1 cellular context compared by ENCODE assay signal in the genomic region with DNA sequence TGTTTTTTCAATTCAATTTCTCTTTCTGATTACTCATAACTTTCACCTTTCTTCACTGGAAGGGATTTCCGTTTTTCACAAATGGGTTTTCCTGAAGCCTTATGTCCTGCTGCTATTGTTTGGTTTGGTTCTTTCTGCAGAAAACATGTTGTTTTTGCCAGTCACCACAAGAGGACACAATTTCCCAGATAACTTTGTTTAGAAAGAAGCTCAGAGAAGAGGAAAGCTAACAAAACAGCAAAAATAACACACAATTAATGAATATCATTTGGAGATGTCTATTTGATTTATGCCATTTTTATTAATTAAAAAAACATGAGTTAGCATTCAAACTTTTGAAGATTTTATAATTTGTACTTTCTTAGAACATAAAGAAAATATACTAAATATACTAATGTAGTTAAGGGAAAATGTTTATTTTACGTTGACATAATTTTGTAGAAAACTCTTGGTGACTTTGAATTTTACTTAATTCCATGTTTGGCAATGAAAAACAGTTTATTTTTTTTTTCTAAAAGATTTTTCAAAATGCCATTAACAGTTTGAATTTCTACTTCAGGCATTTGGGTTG.
TF ChIP-seq lines count a peak whose summit lies in the region.

No MANE protein-coding gene starts in this region.

TF ChIP-seq in GM23338, 12 proteins besides CTCF, POLR2A, EP300 and RAD21 (continued from another document):
- TF ChIP-seq, protein P1, sequence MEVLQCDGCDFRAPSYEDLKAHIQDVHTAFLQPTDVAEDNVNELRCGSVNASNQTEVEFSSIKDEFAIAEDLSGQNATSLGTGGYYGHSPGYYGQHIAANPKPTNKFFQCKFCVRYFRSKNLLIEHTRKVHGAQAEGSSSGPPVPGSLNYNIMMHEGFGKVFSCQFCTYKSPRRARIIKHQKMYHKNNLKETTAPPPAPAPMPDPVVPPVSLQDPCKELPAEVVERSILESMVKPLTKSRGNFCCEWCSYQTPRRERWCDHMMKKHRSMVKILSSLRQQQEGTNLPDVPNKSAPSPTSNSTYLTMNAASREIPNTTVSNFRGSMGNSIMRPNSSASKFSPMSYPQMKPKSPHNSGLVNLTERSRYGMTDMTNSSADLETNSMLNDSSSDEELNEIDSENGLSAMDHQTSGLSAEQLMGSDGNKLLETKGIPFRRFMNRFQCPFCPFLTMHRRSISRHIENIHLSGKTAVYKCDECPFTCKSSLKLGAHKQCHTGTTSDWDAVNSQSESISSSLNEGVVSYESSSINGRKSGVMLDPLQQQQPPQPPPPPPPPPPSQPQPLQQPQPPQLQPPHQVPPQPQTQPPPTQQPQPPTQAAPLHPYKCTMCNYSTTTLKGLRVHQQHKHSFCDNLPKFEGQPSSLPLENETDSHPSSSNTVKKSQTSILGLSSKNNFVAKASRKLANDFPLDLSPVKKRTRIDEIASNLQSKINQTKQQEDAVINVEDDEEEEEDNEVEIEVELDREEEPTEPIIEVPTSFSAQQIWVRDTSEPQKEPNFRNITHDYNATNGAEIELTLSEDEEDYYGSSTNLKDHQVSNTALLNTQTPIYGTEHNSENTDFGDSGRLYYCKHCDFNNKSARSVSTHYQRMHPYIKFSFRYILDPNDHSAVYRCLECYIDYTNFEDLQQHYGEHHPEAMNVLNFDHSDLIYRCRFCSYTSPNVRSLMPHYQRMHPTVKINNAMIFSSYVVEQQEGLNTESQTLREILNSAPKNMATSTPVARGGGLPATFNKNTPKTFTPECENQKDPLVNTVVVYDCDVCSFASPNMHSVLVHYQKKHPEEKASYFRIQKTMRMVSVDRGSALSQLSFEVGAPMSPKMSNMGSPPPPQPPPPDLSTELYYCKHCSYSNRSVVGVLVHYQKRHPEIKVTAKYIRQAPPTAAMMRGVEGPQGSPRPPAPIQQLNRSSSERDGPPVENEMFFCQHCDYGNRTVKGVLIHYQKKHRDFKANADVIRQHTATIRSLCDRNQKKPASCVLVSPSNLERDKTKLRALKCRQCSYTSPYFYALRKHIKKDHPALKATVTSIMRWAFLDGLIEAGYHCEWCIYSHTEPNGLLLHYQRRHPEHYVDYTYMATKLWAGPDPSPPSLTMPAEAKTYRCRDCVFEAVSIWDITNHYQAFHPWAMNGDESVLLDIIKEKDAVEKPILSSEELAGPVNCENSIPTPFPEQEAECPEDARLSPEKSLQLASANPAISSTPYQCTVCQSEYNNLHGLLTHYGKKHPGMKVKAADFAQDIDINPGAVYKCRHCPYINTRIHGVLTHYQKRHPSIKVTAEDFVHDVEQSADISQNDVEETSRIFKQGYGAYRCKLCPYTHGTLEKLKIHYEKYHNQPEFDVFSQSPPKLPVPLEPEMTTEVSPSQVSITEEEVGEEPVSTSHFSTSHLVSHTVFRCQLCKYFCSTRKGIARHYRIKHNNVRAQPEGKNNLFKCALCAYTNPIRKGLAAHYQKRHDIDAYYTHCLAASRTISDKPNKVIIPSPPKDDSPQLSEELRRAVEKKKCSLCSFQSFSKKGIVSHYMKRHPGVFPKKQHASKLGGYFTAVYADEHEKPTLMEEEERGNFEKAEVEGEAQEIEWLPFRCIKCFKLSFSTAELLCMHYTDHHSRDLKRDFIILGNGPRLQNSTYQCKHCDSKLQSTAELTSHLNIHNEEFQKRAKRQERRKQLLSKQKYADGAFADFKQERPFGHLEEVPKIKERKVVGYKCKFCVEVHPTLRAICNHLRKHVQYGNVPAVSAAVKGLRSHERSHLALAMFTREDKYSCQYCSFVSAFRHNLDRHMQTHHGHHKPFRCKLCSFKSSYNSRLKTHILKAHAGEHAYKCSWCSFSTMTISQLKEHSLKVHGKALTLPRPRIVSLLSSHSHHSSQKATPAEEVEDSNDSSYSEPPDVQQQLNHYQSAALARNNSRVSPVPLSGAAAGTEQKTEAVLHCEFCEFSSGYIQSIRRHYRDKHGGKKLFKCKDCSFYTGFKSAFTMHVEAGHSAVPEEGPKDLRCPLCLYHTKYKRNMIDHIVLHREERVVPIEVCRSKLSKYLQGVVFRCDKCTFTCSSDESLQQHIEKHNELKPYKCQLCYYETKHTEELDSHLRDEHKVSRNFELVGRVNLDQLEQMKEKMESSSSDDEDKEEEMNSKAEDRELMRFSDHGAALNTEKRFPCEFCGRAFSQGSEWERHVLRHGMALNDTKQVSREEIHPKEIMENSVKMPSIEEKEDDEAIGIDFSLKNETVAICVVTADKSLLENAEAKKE (CRISPR knock-in tag; IDR thresholded peaks at IDR 0.05), result no peak
- TF ChIP-seq EZH2 (IDR thresholded peaks at IDR 0.05; ENCODE audit: low read depth, unreplicated experiment), result no peak
- no peak for TF ChIP-seq POLR2AphosphoS5 (IDR thresholded peaks at IDR 0.05; ENCODE audit: low read depth)
- TF ChIP-seq ZNF114 (CRISPR knock-in tag; IDR thresholded peaks at IDR 0.05), result no peak
- TF ChIP-seq, protein P2, sequence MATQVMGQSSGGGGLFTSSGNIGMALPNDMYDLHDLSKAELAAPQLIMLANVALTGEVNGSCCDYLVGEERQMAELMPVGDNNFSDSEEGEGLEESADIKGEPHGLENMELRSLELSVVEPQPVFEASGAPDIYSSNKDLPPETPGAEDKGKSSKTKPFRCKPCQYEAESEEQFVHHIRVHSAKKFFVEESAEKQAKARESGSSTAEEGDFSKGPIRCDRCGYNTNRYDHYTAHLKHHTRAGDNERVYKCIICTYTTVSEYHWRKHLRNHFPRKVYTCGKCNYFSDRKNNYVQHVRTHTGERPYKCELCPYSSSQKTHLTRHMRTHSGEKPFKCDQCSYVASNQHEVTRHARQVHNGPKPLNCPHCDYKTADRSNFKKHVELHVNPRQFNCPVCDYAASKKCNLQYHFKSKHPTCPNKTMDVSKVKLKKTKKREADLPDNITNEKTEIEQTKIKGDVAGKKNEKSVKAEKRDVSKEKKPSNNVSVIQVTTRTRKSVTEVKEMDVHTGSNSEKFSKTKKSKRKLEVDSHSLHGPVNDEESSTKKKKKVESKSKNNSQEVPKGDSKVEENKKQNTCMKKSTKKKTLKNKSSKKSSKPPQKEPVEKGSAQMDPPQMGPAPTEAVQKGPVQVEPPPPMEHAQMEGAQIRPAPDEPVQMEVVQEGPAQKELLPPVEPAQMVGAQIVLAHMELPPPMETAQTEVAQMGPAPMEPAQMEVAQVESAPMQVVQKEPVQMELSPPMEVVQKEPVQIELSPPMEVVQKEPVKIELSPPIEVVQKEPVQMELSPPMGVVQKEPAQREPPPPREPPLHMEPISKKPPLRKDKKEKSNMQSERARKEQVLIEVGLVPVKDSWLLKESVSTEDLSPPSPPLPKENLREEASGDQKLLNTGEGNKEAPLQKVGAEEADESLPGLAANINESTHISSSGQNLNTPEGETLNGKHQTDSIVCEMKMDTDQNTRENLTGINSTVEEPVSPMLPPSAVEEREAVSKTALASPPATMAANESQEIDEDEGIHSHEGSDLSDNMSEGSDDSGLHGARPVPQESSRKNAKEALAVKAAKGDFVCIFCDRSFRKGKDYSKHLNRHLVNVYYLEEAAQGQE (IDR thresholded peaks at IDR 0.05; ENCODE audit: unreplicated experiment), result no peak
TF ChIP-seq in GM23338: peak in this region for 0.
